In the genomic region with DNA sequence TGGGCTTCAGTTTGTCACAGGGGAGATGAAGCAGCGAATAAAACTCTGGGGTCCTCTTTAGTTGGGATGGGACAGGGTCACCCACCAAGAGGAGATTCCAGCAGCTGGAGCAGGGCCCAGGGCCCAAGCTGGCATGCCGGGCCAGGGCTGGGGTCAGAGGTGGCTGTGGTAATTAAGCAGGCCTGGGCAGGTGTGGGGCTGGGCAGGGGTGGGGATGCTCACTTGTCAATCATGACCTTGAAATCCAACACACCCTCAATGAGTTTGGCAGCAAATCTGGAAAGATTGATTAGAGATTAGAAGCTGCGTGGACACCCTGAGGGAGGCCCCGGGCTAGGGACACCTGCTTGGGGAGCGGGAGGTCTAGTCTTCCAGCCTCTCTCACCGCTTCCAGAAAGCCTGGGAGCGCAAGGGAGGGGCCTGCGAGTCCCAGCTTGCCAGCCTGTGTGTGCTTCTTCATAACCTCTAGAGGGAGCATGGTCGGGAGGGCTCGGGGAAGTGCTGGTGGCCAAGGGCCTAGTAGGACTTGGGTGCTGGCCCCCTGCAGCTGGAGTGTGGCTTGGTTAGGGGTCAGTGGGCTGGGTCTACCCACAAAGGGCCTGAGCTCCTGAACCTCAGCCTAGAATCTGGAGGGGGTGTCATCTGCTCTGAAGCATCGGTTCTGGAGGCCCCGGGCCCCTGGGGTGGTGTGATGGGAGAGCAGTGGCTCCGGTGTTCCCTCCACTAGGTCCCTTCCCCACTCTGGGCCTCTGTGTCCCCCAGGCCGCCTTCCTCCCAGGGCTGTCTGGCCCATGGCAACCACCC, we compare ENCODE assay signal across 8 cellular contexts. TPM values are rescaled to one million over a fixed set of nuclear protein-coding genes. Genes with fewer than 3 reads are reported as not detected.
DNase-seq lines count a peak whose midpoint lies in the region; ATAC-seq and TF ChIP-seq lines count a peak whose summit lies in the region.

No MANE protein-coding gene starts in this region.

- no peak overlapping the region for H3K9ac ChIP-seq in smooth muscle cell (ENCODE audit: low read depth)

- intact Hi-C loops in MCF 10A (cut with micrococcal nuclease) (no loop called here), breast epithelium (cut with DNase I; ENCODE audit: low total_unique reads) (no loop called here), left cardiac atrium (cut with DNase I) (no loop called here)
- intact Hi-C loops in activated CD4-positive, alpha-beta memory T cell treated with anti-CD3 and anti-CD28 coated beads for 36 hours (cut with micrococcal nuclease): no loop called here

- ATAC-seq in left cardiac atrium (peak; percentile 61 to 80), HG03139 (IDR thresholded peaks at IDR 0.05; ENCODE audit: unreplicated experiment) (no peak)

- no peak overlapping the region for H2AFZ ChIP-seq in smooth muscle cell (ENCODE audit: low read depth)

- WGBS in smooth muscle cell (ENCODE audit: low lambda C conversion rate): 56% methylated on average over 14 of the region's 14 CpGs

- H3K27me3 ChIP-seq in breast epithelium: no peaks in the 10 kb centered on the region
- no peaks in the 10 kb centered on the region for H3K27me3 ChIP-seq in smooth muscle cell (ENCODE audit: low read depth)

- POLR2A ChIA-PET in MCF 10A (lab: Yijun Ruan, JAX): interaction anchor here (0.6 to 1.2 kb wide), 2 partner anchors 22 to 659 kb away, joined by 3 to 6 read pairs; a partner anchor contains a TSS
- POLR2A ChIA-PET in activated CD4-positive, alpha-beta memory T cell treated with anti-CD3 and anti-CD28 coated beads for 36 hours (lab: Charles Lee): interaction anchor here (0.6 kb wide), 1 partner anchor 30 kb away, joined by 3 read pairs; no protein-coding TSS in a partner anchor

- H3K9me3 ChIP-seq in breast epithelium (no peaks in the 10 kb centered on the region), smooth muscle cell (replicated peaks; ENCODE audit: low read depth) (no peaks in the 10 kb centered on the region)

- H3K4me1 Mint-ChIP-seq in MCF 10A (ENCODE audit: insufficient read depth, unreplicated experiment): no peaks in the 10 kb centered on the region
- no peaks in the 10 kb centered on the region for H3K4me1 Mint-ChIP-seq in activated CD4-positive, alpha-beta memory T cell treated with anti-CD3 and anti-CD28 coated beads for 36 hours (ENCODE audit: low read depth)

- H3K36me3 Mint-ChIP-seq in MCF 10A (ENCODE audit: insufficient read depth, unreplicated experiment): peaks cover 5% of the 10 kb centered on the region
- no peaks in the 10 kb centered on the region for H3K36me3 Mint-ChIP-seq in activated CD4-positive, alpha-beta memory T cell treated with anti-CD3 and anti-CD28 coated beads for 36 hours

- H3K27me3 Mint-ChIP-seq in MCF 10A (ENCODE audit: insufficient read depth, unreplicated experiment): no peaks in the 10 kb centered on the region
- no peaks in the 10 kb centered on the region for H3K27me3 Mint-ChIP-seq in activated CD4-positive, alpha-beta memory T cell treated with anti-CD3 and anti-CD28 coated beads for 36 hours

- no peaks in the 10 kb centered on the region for H3K9me3 Mint-ChIP-seq in MCF 10A (ENCODE audit: unreplicated experiment)
- no peaks in the 10 kb centered on the region for H3K9me3 Mint-ChIP-seq in activated CD4-positive, alpha-beta memory T cell treated with anti-CD3 and anti-CD28 coated beads for 36 hours

- no peak overlapping the region for H3K4me3 Mint-ChIP-seq in MCF 10A (ENCODE audit: unreplicated experiment)
- no peak overlapping the region for H3K4me3 Mint-ChIP-seq in activated CD4-positive, alpha-beta memory T cell treated with anti-CD3 and anti-CD28 coated beads for 36 hours

- peaks cover 4% of the 10 kb centered on the region for H4K20me1 ChIP-seq in smooth muscle cell (ENCODE audit: low read depth)

- no peak overlapping the region for H3K27ac ChIP-seq in breast epithelium
- H3K27ac ChIP-seq in smooth muscle cell (ENCODE audit: low read depth): no peak overlapping the region

- H3K36me3 ChIP-seq in breast epithelium (no peaks in the 10 kb centered on the region), smooth muscle cell (ENCODE audit: low read depth) (no peaks in the 10 kb centered on the region)

- H3K4me3 ChIP-seq in breast epithelium: no peak overlapping the region
- no peak overlapping the region for H3K4me3 ChIP-seq in smooth muscle cell

- H3K4me1 ChIP-seq in breast epithelium (no peaks in the 10 kb centered on the region), smooth muscle cell (ENCODE audit: low read depth) (no peaks in the 10 kb centered on the region)

- no peak overlapping the region for H3K27ac Mint-ChIP-seq in MCF 10A (ENCODE audit: low read depth, unreplicated experiment)
- H3K27ac Mint-ChIP-seq in activated CD4-positive, alpha-beta memory T cell treated with anti-CD3 and anti-CD28 coated beads for 36 hours: no peak overlapping the region

- no peak overlapping the region for H3K4me2 ChIP-seq in smooth muscle cell

- no peaks in the 10 kb centered on the region for H3F3A ChIP-seq in smooth muscle cell (ENCODE audit: low read depth)

- CTCF ChIA-PET in MCF 10A (lab: Yijun Ruan, JAX): interaction anchor here (0.5 to 2.6 kb wide), 7 partner anchors 9 to 500 kb away, joined by 3 to 9 read pairs (median 5); no protein-coding TSS in a partner anchor
- CTCF ChIA-PET in activated CD4-positive, alpha-beta memory T cell treated with anti-CD3 and anti-CD28 coated beads for 36 hours (lab: Charles Lee): interaction anchor here (1.1 kb wide), 1 partner anchor 28 kb away, joined by 3 read pairs; no protein-coding TSS in a partner anchor

- peak; percentile 66 for TF ChIP-seq CTCF in MCF 10A (IDR thresholded peaks at IDR 0.05; ENCODE audit: unreplicated experiment)
- peak in 1 of 3 donors; percentile 18 for TF ChIP-seq CTCF in breast epithelium (IDR thresholded peaks at IDR 0.05)
- TF ChIP-seq CTCF in smooth muscle cell (IDR thresholded peaks at IDR 0.05; ENCODE audit: borderline replicate concordance, insufficient read depth, poor library complexity, severe bottlenecking): peak; percentile 46

- H3K79me2 ChIP-seq in smooth muscle cell (ENCODE audit: low read depth): no peaks in the 10 kb centered on the region

- no TSS peak for BruUV-seq in MCF 10A (replicated peaks; lab: Mats Ljungman, UMichigan)

- TF ChIP-seq POLR2A in breast epithelium (IDR thresholded peaks at IDR 0.05): no peak

- peak; percentile 86 for DNase-seq in MCF 10A (ENCODE audit: unreplicated experiment)
- no peak for DNase-seq in breast epithelium (ENCODE audit: low spot score in 2 of 2)
- DNase-seq in NCI-H146 treated with DMSO at 0.1 percent for 48 hours (lab: John Stamatoyannopoulos, UW; ENCODE audit: unreplicated experiment): peak; percentile 32
- peak; percentile 30 for DNase-seq in activated CD4-positive, alpha-beta memory T cell treated with anti-CD3 and anti-CD28 coated beads for 36 hours
- DNase-seq in left cardiac atrium: peak; percentile 45
- no peak for DNase-seq in smooth muscle cell (lab: John Stamatoyannopoulos, UW; ENCODE audit: unreplicated experiment)
- DNase-seq in NCI-H446 treated with DMSO at 0.1 percent for 48 hours (lab: John Stamatoyannopoulos, UW): no peak

RNA-seq across cellular contexts. Expression of a gene that starts 7.6 kb away (rescaled TPM):
- 14.5 and 17.0 TPM in 2 replicates for total RNA-seq in MCF 10A (2022)
- total RNA-seq in breast epithelium: 10 to 100 TPM; 18.7 to 74.7 (median 35.7) TPM
- 10 to 100 TPM; 16.0 to 16.4 TPM for total RNA-seq in activated CD4-positive, alpha-beta memory T cell treated with anti-CD3 and anti-CD28 coated beads for 36 hours
- total RNA-seq in left cardiac atrium: 10 to 100 TPM; 58.4 to 61.1 TPM
- total RNA-seq in smooth muscle cell: 20.0 and 24.3 TPM in 2 replicates
- 38.4 and 52.3 TPM in 2 replicates for polyA plus RNA-seq in smooth muscle cell

RNA-seq across cellular contexts. Expression of a gene that starts 8.2 kb away (rescaled TPM):
- 90.8 and 91.8 TPM in 2 replicates for total RNA-seq in MCF 10A (2022)
- 10 to 100 TPM; 34.2 to 83.4 (median 71.1) TPM for total RNA-seq in breast epithelium
- total RNA-seq in activated CD4-positive, alpha-beta memory T cell treated with anti-CD3 and anti-CD28 coated beads for 36 hours: 10 to 100 TPM; 74.6 to 76.3 TPM
- 100 to 1,000 TPM; 113 to 131 TPM for total RNA-seq in left cardiac atrium
- 78.2 and 119 TPM in 2 replicates for total RNA-seq in smooth muscle cell
- 88.7 and 94.9 TPM in 2 replicates for polyA plus RNA-seq in smooth muscle cell

RNA-seq across cellular contexts. Expression of a gene that starts 22.1 kb away (rescaled TPM):
- total RNA-seq in MCF 10A (2022): 16.3 and 18.5 TPM in 2 replicates
- 1 to 10 TPM; 5.6 to 9.2 (median 8.6) TPM for total RNA-seq in breast epithelium
- total RNA-seq in activated CD4-positive, alpha-beta memory T cell treated with anti-CD3 and anti-CD28 coated beads for 36 hours: 10 to 100 TPM; 13.9 to 15.3 TPM
- total RNA-seq in left cardiac atrium: 1 to 10 TPM; 4.5 to 5.0 TPM
- 14.4 and 18.1 TPM in 2 replicates for total RNA-seq in smooth muscle cell
- polyA plus RNA-seq in smooth muscle cell: 17.8 and 21.5 TPM in 2 replicates

Comparison
In these comparisons a context has a peak if more than half of its experiments do, and no peak if none do; other contexts are left out.
1. DNase-seq: peak in MCF 10A (single experiment), NCI-H146 treated with DMSO at 0.1 percent for 48 hours (single experiment), activated CD4-positive, alpha-beta memory T cell treated with anti-CD3 and anti-CD28 coated beads for 36 hours (single experiment) and left cardiac atrium (single experiment); none in breast epithelium (0 of 2), smooth muscle cell (single experiment) and NCI-H446 treated with DMSO at 0.1 percent for 48 hours (single experiment).